Comparison of ENCODE assay signal across 8 cellular contexts in genomic region chr5:103259705-103260355, GRCh38. TPM values are rescaled to one million over a fixed set of nuclear protein-coding genes. Genes with fewer than 3 reads are reported as not detected.
DNase-seq lines count a peak whose midpoint lies in the region; ATAC-seq and TF ChIP-seq lines count a peak whose summit lies in the region.

No MANE protein-coding gene starts in this region.

- TF ChIP-seq CTCF in WERI-Rb-1 (IDR thresholded peaks at IDR 0.05; ENCODE audit: low read depth, low read length) = 0 out of 2 replicates have a peak, but pooled peaks have one; percentile 2
- TF ChIP-seq CTCF in esophagus squamous epithelium (IDR thresholded peaks at IDR 0.05) = no peak
- no peak for TF ChIP-seq CTCF in GM20000 (IDR thresholded peaks at IDR 0.05; ENCODE audit: extremely low read depth, missing control alignments)

- no peak for ATAC-seq in naive thymus-derived CD8-positive, alpha-beta T cell
- ATAC-seq in GM19455 (IDR thresholded peaks at IDR 0.05; ENCODE audit: unreplicated experiment) (no peak), GM19328 (IDR thresholded peaks at IDR 0.05; ENCODE audit: unreplicated experiment) (no peak)

- H3K4me1 ChIP-seq in esophagus squamous epithelium = peaks cover 0 to 30% (median 0%) of the 10 kb centered on the region in 3 donors

- H3K27me3 ChIP-seq in WERI-Rb-1 (ENCODE audit: insufficient read depth, low read depth, severe bottlenecking) (no peaks in the 10 kb centered on the region), esophagus squamous epithelium (no peaks in the 10 kb centered on the region)

- no peak for TF ChIP-seq POLR2A in esophagus squamous epithelium (IDR thresholded peaks at IDR 0.05)

- H3K27ac ChIP-seq in WERI-Rb-1 (peak overlapping the region; percentile 76), esophagus squamous epithelium (peak overlapping the region; percentile 85 to 92 (median 90))

- peak overlapping the region; percentile 81 to 92 (median 84) for H3K4me3 Mint-ChIP-seq in naive thymus-derived CD8-positive, alpha-beta T cell

- H3K4me3 ChIP-seq in WERI-Rb-1 (ENCODE audit: low read depth, low read length) (peak overlapping the region; percentile 76), esophagus squamous epithelium (peak overlapping the region; percentile 78 to 97 (median 82))

- H3K9me3 Mint-ChIP-seq in naive thymus-derived CD8-positive, alpha-beta T cell = no peaks in the 10 kb centered on the region

- 1 to 6% methylated on average over 10 to 20 of the region's 20 CpGs for WGBS in esophagus squamous epithelium, 2 donors

- DNase-seq in DMS53 (lab: John Stamatoyannopoulos, UW) (peak; percentile 77), HK-2 (ENCODE audit: unreplicated experiment) (peak; percentile 58), WERI-Rb-1 (no peak), esophagus squamous epithelium (lab: John Stamatoyannopoulos, UW) (no peak), GM20000 (ENCODE audit: low spot score) (no peak)
- DNase-seq in naive thymus-derived CD8-positive, alpha-beta T cell = peak in 5 of 10 donors; percentile 1 to 40 (median 12)

- peaks cover 7 to 22% (median 15%) of the 10 kb centered on the region in 4 donors for H3K4me1 Mint-ChIP-seq in naive thymus-derived CD8-positive, alpha-beta T cell

- H3K36me3 ChIP-seq in WERI-Rb-1 = no peaks in the 10 kb centered on the region
- H3K36me3 ChIP-seq in esophagus squamous epithelium = no peaks in the 10 kb centered on the region

- H3K36me3 Mint-ChIP-seq in naive thymus-derived CD8-positive, alpha-beta T cell = no peaks in the 10 kb centered on the region

- H3K9me3 ChIP-seq in WERI-Rb-1 (ENCODE audit: severe bottlenecking) = no peaks in the 10 kb centered on the region
- no peaks in the 10 kb centered on the region for H3K9me3 ChIP-seq in esophagus squamous epithelium

- intact Hi-C loops in esophagus squamous epithelium (cut with DNase I) = no loop called here

- peaks cover 1 to 16% (median 8%) of the 10 kb centered on the region in 5 donors for H3K27me3 Mint-ChIP-seq in naive thymus-derived CD8-positive, alpha-beta T cell

- H3K27ac Mint-ChIP-seq in naive thymus-derived CD8-positive, alpha-beta T cell = peak overlapping the region; percentile 12 to 85 (median 64)

- POLR2A ChIA-PET in naive thymus-derived CD8-positive, alpha-beta T cell (lab: Charles Lee) = interaction anchor here (1.6 to 2.9 kb wide), 2 partner anchors 16 to 140 kb away, joined by 5 to 20 read pairs; partner anchors contain the start of genes GIN1 and PPIP5K2

RNA-seq across cellular contexts. Expression of gene MACIR, which starts 1.3 kb away (rescaled TPM):
- 10 to 100 TPM in 1 of 4 donors, 1 to 10 TPM in 3; 2.3 to 10.1 (median 6.2) TPM for total RNA-seq in esophagus squamous epithelium
- total RNA-seq in naive thymus-derived CD8-positive, alpha-beta T cell = 1 to 10 TPM; 1.8 to 2.2 TPM
- 1 to 10 TPM in 1 of 3 donors, under 1 TPM in 2; 0.76 to 1.2 (median 0.82) TPM for polyA plus RNA-seq in naive thymus-derived CD8-positive, alpha-beta T cell

Comparison
In these comparisons a context has a peak if more than half of its experiments do, and no peak if none do; other contexts are left out.
1. DNase-seq: peak in DMS53 (single experiment) and HK-2 (single experiment); none in WERI-Rb-1 (single experiment), esophagus squamous epithelium (single experiment) and GM20000 (single experiment).